Comparison of ENCODE assay signal across 20 cellular contexts in the genomic region with DNA sequence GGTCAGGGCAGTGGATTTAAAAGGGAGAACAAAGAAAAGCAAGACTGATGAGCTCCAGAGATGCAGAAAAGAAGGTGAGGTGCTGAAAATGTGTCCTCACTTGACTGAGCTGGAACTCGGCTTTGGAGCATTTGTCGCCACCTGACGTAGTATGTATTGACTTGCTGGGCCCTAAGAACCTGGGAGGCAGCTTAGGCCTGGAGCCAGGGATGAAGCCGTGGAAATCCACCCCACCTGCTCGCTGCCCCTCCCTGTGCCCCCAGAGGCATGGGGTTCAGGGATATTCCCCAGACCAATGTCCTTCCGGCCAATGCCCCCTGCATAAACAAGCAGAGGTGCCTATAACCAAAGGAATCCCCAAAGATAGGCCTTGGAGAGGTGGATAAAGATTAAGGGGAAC. TPM values are rescaled to one million over a fixed set of nuclear protein-coding genes. Genes with fewer than 3 reads are reported as not detected.
DNase-seq lines count a peak whose midpoint lies in the region; ATAC-seq and TF ChIP-seq lines count a peak whose summit lies in the region.
"Had no signal": no experiment of that assay in that cellular context is flagged by ENCODE, and none has a peak within 500 bp of the region (broad histone marks: within the 10 kb centered on the region; RNA-seq: fewer than 3 reads in every experiment).

No MANE protein-coding gene starts in this region.

- TF ChIP-seq POLR2A in vagina (IDR thresholded peaks at IDR 0.05): no peak

- TF ChIP-seq CTCF in right atrium auricular region (IDR thresholded peaks at IDR 0.05): no peak
- TF ChIP-seq CTCF in endodermal cell (conservative IDR thresholded peaks at IDR 0.05): no peak
- no peak for TF ChIP-seq CTCF in vagina (IDR thresholded peaks at IDR 0.05)

- no peaks in the 10 kb centered on the region for H3K27me3 Mint-ChIP-seq in endodermal cell (ENCODE audit: insufficient read depth)
- H3K27me3 Mint-ChIP-seq: CD4-positive, CD25-positive, alpha-beta regulatory T cell; CD8-positive, alpha-beta memory T cell had no signal

- H3K4me1 ChIP-seq in right atrium auricular region (no peaks in the 10 kb centered on the region), endodermal cell (ENCODE audit: control insufficient read depth, insufficient read depth, low read length) (no peaks in the 10 kb centered on the region), vagina (no peaks in the 10 kb centered on the region)
- H3K4me1 ChIP-seq: BE2C had no signal

- H3K9ac ChIP-seq in endodermal cell (ENCODE audit: extremely low read depth, low read length, poor library complexity, severe bottlenecking): no peak overlapping the region

- DNase-seq in Right ventricle myocardium superior (no peak), right atrium auricular region (ENCODE audit: low spot score) (no peak), endodermal cell (peak; percentile 18), mesenteric fat pad (ENCODE audit: low spot score) (peak; percentile 47), vagina (ENCODE audit: extremely low spot score in 2 of 2) (peak; percentile 82 to 91), EL (no peak)
- DNase-seq: ACHN; BE2C; CD4-positive, CD25-positive, alpha-beta regulatory T cell; CD8-positive, alpha-beta memory T cell; COR-L47; DMS 273 treated with DMSO at 0.1 percent for 48 hours; DMS53; DND-41; GOT3; H7; HFFc6; IMR-90 had no signal

- H3K9me3 Mint-ChIP-seq in endodermal cell: no peaks in the 10 kb centered on the region
- H3K9me3 Mint-ChIP-seq: CD4-positive, CD25-positive, alpha-beta regulatory T cell; CD8-positive, alpha-beta memory T cell; HFFc6 had no signal

- intact Hi-C loops in Right ventricle myocardium superior (cut with DNase I): no loop called here
- intact Hi-C loops in vagina (cut with DNase I): no loop called here

- H3K4me1 Mint-ChIP-seq in endodermal cell: no peaks in the 10 kb centered on the region
- H3K4me1 Mint-ChIP-seq: CD4-positive, CD25-positive, alpha-beta regulatory T cell; CD8-positive, alpha-beta memory T cell had no signal

- no peak overlapping the region for H3K4me3 Mint-ChIP-seq in endodermal cell
- H3K4me3 Mint-ChIP-seq: CD4-positive, CD25-positive, alpha-beta regulatory T cell; CD8-positive, alpha-beta memory T cell; HFFc6 had no signal

- H3K27me3 ChIP-seq in right atrium auricular region (no peaks in the 10 kb centered on the region), endodermal cell (ENCODE audit: control insufficient read depth, insufficient read depth, low read length, poor library complexity, severe bottlenecking) (no peaks in the 10 kb centered on the region), vagina (no peaks in the 10 kb centered on the region)
- H3K27me3 ChIP-seq: BE2C had no signal

- H3K4me3 ChIP-seq in right atrium auricular region (no peak overlapping the region), endodermal cell (ENCODE audit: low read length) (no peak overlapping the region), vagina (no peak overlapping the region)

- WGBS in endodermal cell (ENCODE audit: insufficient coverage in 1 of 2, insufficient read length in 1 of 2), 2 experiments: 96 to 98% methylated on average over 6 of the region's 6 CpGs

- ATAC-seq in Right ventricle myocardium superior (ENCODE audit: poor library complexity) (peak; percentile 5), HG03139 (IDR thresholded peaks at IDR 0.05; ENCODE audit: unreplicated experiment) (no peak)
- ATAC-seq: HCT116 had no signal

- no peaks in the 10 kb centered on the region for H3K9me3 ChIP-seq in right atrium auricular region
- H3K9me3 ChIP-seq in endodermal cell (ENCODE audit: control insufficient read depth, low read length): no peaks in the 10 kb centered on the region
- H3K9me3 ChIP-seq in vagina: no peaks in the 10 kb centered on the region
- H3K9me3 ChIP-seq: BE2C had no signal

- H3K27ac ChIP-seq in right atrium auricular region: no peak overlapping the region
- H3K27ac ChIP-seq in endodermal cell (ENCODE audit: low read depth, low read length): no peak overlapping the region
- no peak overlapping the region for H3K27ac ChIP-seq in vagina

- no peak overlapping the region for H3K27ac Mint-ChIP-seq in endodermal cell
- H3K27ac Mint-ChIP-seq: HFFc6 had no signal

- H3K36me3 ChIP-seq in right atrium auricular region: peaks cover 39% of the 10 kb centered on the region
- H3K36me3 ChIP-seq in endodermal cell (ENCODE audit: control insufficient read depth, insufficient read depth, low read length): peaks cover 35% of the 10 kb centered on the region
- H3K36me3 ChIP-seq in vagina: peaks cover 0 to 48% of the 10 kb centered on the region in 2 donors

- H3K36me3 Mint-ChIP-seq in endodermal cell (ENCODE audit: low read depth): peaks cover 35% of the 10 kb centered on the region

RNA-seq across cellular contexts. Expression of a gene that starts 14.3 kb away (rescaled TPM):
- 0.56 TPM for total RNA-seq in Right ventricle myocardium superior
- total RNA-seq in right atrium auricular region: 1 to 10 TPM in 1 of 2 donors, not detected in 1; 5.3 TPM
- total RNA-seq in endodermal cell: not detected
- not detected for polyA plus RNA-seq in endodermal cell (2013, experiment 1 of 2)
- not detected for polyA plus RNA-seq in endodermal cell (2013, experiment 2 of 2)
- total RNA-seq in mesenteric fat pad: 149 TPM
- 3.9 TPM for total RNA-seq in vagina
- total RNA-seq: CD4-positive, CD25-positive, alpha-beta regulatory T cell; CD8-positive, alpha-beta memory T cell; H7; HFFc6; IMR-90 had no signal
- polyA plus RNA-seq: CD4-positive, CD25-positive, alpha-beta regulatory T cell; CD8-positive, alpha-beta memory T cell; IMR-90 had no signal

RNA-seq across cellular contexts. Expression of a gene that starts 34.1 kb away (rescaled TPM):
- 2.8 TPM for total RNA-seq in Right ventricle myocardium superior
- total RNA-seq in right atrium auricular region: 1 to 10 TPM; 2.3 to 2.5 TPM
- 10 to 100 TPM; 46.4 to 48.3 TPM for total RNA-seq in endodermal cell
- 43.2 TPM for polyA plus RNA-seq in endodermal cell (2013, experiment 1 of 2)
- polyA plus RNA-seq in endodermal cell (2013, experiment 2 of 2): 39.6 TPM
- total RNA-seq in mesenteric fat pad: 5.4 TPM
- total RNA-seq in vagina: 3.4 TPM

Comparison
In these comparisons a context has a peak if more than half of its experiments do, and no peak if none do; other contexts are left out.
1. DNase-seq: peak in endodermal cell (single experiment), mesenteric fat pad (single experiment) and vagina (2 of 2); none in Right ventricle myocardium superior (single experiment), right atrium auricular region (single experiment) and EL (single experiment).
2. RNA of a gene that starts 14.3 kb away (total RNA-seq): 149 TPM in mesenteric fat pad (single experiment); 5.3 TPM in right atrium auricular region, 3.9 TPM in vagina (single experiment), 0.56 TPM in Right ventricle myocardium superior (single experiment) and not detected in endodermal cell; every median in the first group is over 10 times any median in the second.